10 cellular contexts compared by ENCODE assay signal in genomic region chr16:1494711-1495110, GRCh38. TPM values are rescaled to one million over a fixed set of nuclear protein-coding genes. Genes with fewer than 3 reads are reported as not detected.
DNase-seq lines count a peak whose midpoint lies in the region; ATAC-seq and TF ChIP-seq lines count a peak whose summit lies in the region.
"Had no signal": no experiment of that assay in that cellular context is flagged by ENCODE, and none has a peak within 500 bp of the region (broad histone marks: within the 10 kb centered on the region; RNA-seq: fewer than 3 reads in every experiment).

No MANE protein-coding gene starts in this region.

- H3K36me3 ChIP-seq in neuron (ENCODE audit: insufficient read depth, low read length), result peaks cover 36% of the 10 kb centered on the region

- H3K27me3 ChIP-seq in dorsolateral prefrontal cortex (no peaks in the 10 kb centered on the region), neuron (ENCODE audit: insufficient read depth, low read length) (no peaks in the 10 kb centered on the region)

- intact Hi-C loops in dorsolateral prefrontal cortex (cut with DNase I), result loop anchor here in 1 of 2 donors (5.0 kb wide), 2 partner anchors 118 to 278 kb away; partner anchors contain the start of genes CRAMP1, EME2, IFT140 and MRPS34

- H3K9me3 ChIP-seq in neuron (ENCODE audit: low read length), result no peaks in the 10 kb centered on the region

- no peak for TF ChIP-seq CTCF in dorsolateral prefrontal cortex (IDR thresholded peaks at IDR 0.05 in 54 of 56, conservative IDR thresholded peaks at IDR 0.05 in 2 of 56; ENCODE audit: low read depth in 1 of 56, partially characterized antibody in 56 of 56)

- H3K4me3 ChIP-seq in dorsolateral prefrontal cortex (peak overlapping the region in 43 of 59 donors; percentile 71 to 95 (median 82)), neuron (ENCODE audit: low read length) (peak overlapping the region; percentile 54)

- ATAC-seq in HG02852 (IDR thresholded peaks at IDR 0.05; ENCODE audit: unreplicated experiment), result no peak

- H3K27ac ChIP-seq in dorsolateral prefrontal cortex, result no peak overlapping the region

- H3K4me1 ChIP-seq in neuron (ENCODE audit: insufficient read depth, low read length), result peaks cover 15% of the 10 kb centered on the region

- H2AFZ ChIP-seq in neuron (ENCODE audit: low read depth, low read length), result no peak overlapping the region

- peak; percentile 85 for DNase-seq in DMS 273 (lab: John Stamatoyannopoulos, UW; ENCODE audit: unreplicated experiment)
- DNase-seq in NCI-H1694 (lab: John Stamatoyannopoulos, UW), result peak; percentile 45
- DNase-seq in dorsolateral prefrontal cortex, result peak in 2 of 10 donors; percentile 37 to 46
- no peak for DNase-seq in NCI-H510A treated with DMSO at 0.1 percent for 48 hours (lab: John Stamatoyannopoulos, UW)
- DNase-seq in ureter (ENCODE audit: low spot score), result no peak
- DNase-seq in globus pallidus (ENCODE audit: low spot score), result no peak
- DNase-seq: activated CD4-positive, alpha-beta T cell treated with anti-CD3 and anti-CD28 coated beads for 1 hour; effector CD4-positive, alpha-beta T cell had no signal

RNA-seq across cellular contexts. Expression of gene TELO2, which starts 1.6 kb away (rescaled TPM):
- total RNA-seq in dorsolateral prefrontal cortex (10 to 100 TPM; 21.6 to 46.8 (median 31.5) TPM), ureter (58.7 TPM)

RNA-seq across cellular contexts. Expression of gene PTX4, which starts 6.0 kb away (rescaled TPM):
- total RNA-seq in dorsolateral prefrontal cortex (under 1 TPM in 21 of 120 experiments, not detected in 99; 0.29 to 0.85 (median 0.53) TPM), ureter (0.34 TPM)

RNA-seq across cellular contexts. Expression of gene CLCN7, which starts 19.9 kb away (rescaled TPM):
- total RNA-seq in dorsolateral prefrontal cortex (100 to 1,000 TPM in 99 of 120 experiments, 10 to 100 TPM in 21; 75.5 to 169 (median 114) TPM), ureter (77.5 TPM)

RNA-seq across cellular contexts. Expression of gene TMEM204, which starts 38.8 kb away (rescaled TPM):
- total RNA-seq in dorsolateral prefrontal cortex (10 to 100 TPM in 14 of 120 experiments, 1 to 10 TPM in 106; 2.6 to 24.9 (median 7.0) TPM), ureter (32.8 TPM)

RNA-seq across cellular contexts. Expression of gene CCDC154, which starts 50.4 kb away (rescaled TPM):
- total RNA-seq in dorsolateral prefrontal cortex, result 10 to 100 TPM in 7 of 120 experiments, 1 to 10 TPM in 113; 1.0 to 15.2 (median 5.1) TPM
- total RNA-seq in ureter, result 2.0 TPM

Comparison
In these comparisons a context has a peak if more than half of its experiments do, and no peak if none do; other contexts are left out.
1. DNase-seq: peak in DMS 273 (single experiment) and NCI-H1694 (single experiment); none in NCI-H510A treated with DMSO at 0.1 percent for 48 hours (single experiment), ureter (single experiment) and globus pallidus (single experiment).